ENCODE assay signal across 8 cellular contexts in genomic region chr1:54200519-54200997, GRCh38. TPM values are rescaled to one million over a fixed set of nuclear protein-coding genes. Genes with fewer than 3 reads are reported as not detected.
DNase-seq lines count a peak whose midpoint lies in the region; ATAC-seq, FAIRE-seq and TF ChIP-seq lines count a peak whose summit lies in the region.

No MANE protein-coding gene starts in this region.

- TSS peak; percentile 77 for BruUV-seq in HepG2 (replicated peaks; lab: Mats Ljungman, UMichigan)

- H3K9ac ChIP-seq in astrocyte (ENCODE audit: low read length) (peak overlapping the region; percentile 90), HepG2 (ENCODE audit: insufficient read depth, low read depth, low read length) (peak overlapping the region; percentile 93)

- peak; percentile 16 for ATAC-seq in GM19043 (IDR thresholded peaks at IDR 0.05; ENCODE audit: low read depth, unreplicated experiment)
- peak; percentile 15 for ATAC-seq in HG03196 (IDR thresholded peaks at IDR 0.05; ENCODE audit: unreplicated experiment)
- ATAC-seq in HepG2, result peak; percentile 18
- no peak for ATAC-seq in GM21576 (IDR thresholded peaks at IDR 0.05; ENCODE audit: unreplicated experiment)

- H3K9me3 Mint-ChIP-seq in astrocyte (ENCODE audit: unreplicated experiment), result no peaks in the 10 kb centered on the region

- H3K27me3 ChIP-seq in astrocyte (ENCODE audit: insufficient read depth, low read length) (no peaks in the 10 kb centered on the region), HepG2 (ENCODE audit: control insufficient read depth in 1 of 2, insufficient read depth in 2 of 2, low read length in 2 of 2) (no peaks in the 10 kb centered on the region; a peak in 1 of 5 replicates), tibial nerve (no peaks in the 10 kb centered on the region)

- no peaks in the 10 kb centered on the region for H3K27me3 Mint-ChIP-seq in astrocyte (ENCODE audit: low read depth, unreplicated experiment)

- H3K36me3 ChIP-seq in astrocyte (ENCODE audit: insufficient read depth, low read length), result peaks cover 11% of the 10 kb centered on the region
- H3K36me3 ChIP-seq in HepG2 (replicated peaks in 1 of 2; ENCODE audit: control insufficient read depth in 1 of 2, insufficient read depth in 2 of 2, low read length in 2 of 2), result peaks cover 2 to 14% of the 10 kb centered on the region in 2 experiments; a peak in 4 of 5 replicates
- peaks cover 0 to 31% (median 0%) of the 10 kb centered on the region in 3 donors for H3K36me3 ChIP-seq in tibial nerve

- H3K4me1 Mint-ChIP-seq in astrocyte (ENCODE audit: low read depth, unreplicated experiment), result peaks cover 10% of the 10 kb centered on the region

- in situ Hi-C loops in HepG2 (cut with HindIII; ENCODE audit: extremely low pct_ligation_motif_present, low pct_unique_long_range_greater_than_20kb), result no loop called here

- peak overlapping the region; percentile 93 for H3K4me3 Mint-ChIP-seq in astrocyte (ENCODE audit: unreplicated experiment)

- H3K79me2 ChIP-seq in astrocyte (ENCODE audit: insufficient read depth, low read length) (peaks cover 38% of the 10 kb centered on the region), HepG2 (ENCODE audit: insufficient read depth, low read length) (peaks cover 33% of the 10 kb centered on the region)

- no peak for FAIRE-seq in astrocyte (lab: Jason Lieb, UNC)
- no peak for FAIRE-seq in HepG2 (lab: Jason Lieb, UNC)

- H4K20me1 ChIP-seq in astrocyte (ENCODE audit: insufficient read depth, low read length) (peaks cover 34% of the 10 kb centered on the region), HepG2 (ENCODE audit: insufficient read depth, low read length) (no peaks in the 10 kb centered on the region)

- peaks cover 8% of the 10 kb centered on the region for H3K36me3 Mint-ChIP-seq in astrocyte (ENCODE audit: low read depth, unreplicated experiment)

- no peak for TF ChIP-seq POLR2A in HepG2 (IDR thresholded peaks at IDR 0.05; ENCODE audit: insufficient read depth in 1 of 2, low read depth in 2 of 2, low read length in 2 of 2)
- no peak for TF ChIP-seq POLR2A in tibial nerve (IDR thresholded peaks at IDR 0.05)

- H3K4me1 ChIP-seq in astrocyte (ENCODE audit: insufficient read depth, low read length) (peaks cover 19% of the 10 kb centered on the region), HepG2 (ENCODE audit: insufficient read depth, low read length) (peaks cover 34% of the 10 kb centered on the region), tibial nerve (peaks cover 0 to 38% (median 15%) of the 10 kb centered on the region in 4 donors)

- CTCF ChIA-PET in HepG2 (lab: Yijun Ruan, JAX; ENCODE audit: low intra/inter-chr PET ratio, low total read pairs), result no interaction called here

- WGBS in HepG2 (ENCODE audit: low lambda C conversion rate), result 0% methylated on average over 4 of the region's 15 CpGs
- whole genome bisulfite sequencing in tibial nerve, 2 donors, result 1 to 4% methylated on average over 15 of the region's 15 CpGs

- peak overlapping the region; percentile 69 for H3K27ac ChIP-seq in astrocyte (ENCODE audit: low read depth, low read length)
- peak overlapping the region; percentile 77 for H3K27ac ChIP-seq in HepG2 (ENCODE audit: extremely low read length, insufficient read depth, low read length)
- H3K27ac ChIP-seq in tibial nerve, result peak overlapping the region; percentile 75 to 90 (median 84)

- H2AFZ ChIP-seq in astrocyte (ENCODE audit: low read depth, low read length) (peak overlapping the region; percentile 92), HepG2 (ENCODE audit: low read length) (no peak overlapping the region)

- H3K9me3 ChIP-seq in astrocyte (ENCODE audit: insufficient read depth, low read depth, low read length) (no peaks in the 10 kb centered on the region), HepG2 (ENCODE audit: low read length) (no peaks in the 10 kb centered on the region), tibial nerve (no peaks in the 10 kb centered on the region)

- H3K4me3 ChIP-seq in astrocyte (ENCODE audit: insufficient read depth, low read depth, low read length), result peak overlapping the region; percentile 87
- peak overlapping the region; percentile 89 to 95 (median 94) for H3K4me3 ChIP-seq in HepG2 (replicated peaks in 1 of 3; ENCODE audit: insufficient read depth in 1 of 3, low read depth in 2 of 3, low read length in 3 of 3)
- H3K4me3 ChIP-seq in tibial nerve, result peak overlapping the region; percentile 66 to 95 (median 88)

- intact Hi-C loops in HepG2 (cut with micrococcal nuclease; ENCODE audit: unreplicated experiment), result loop anchor here (10.0 kb wide), 1 partner anchor 126 kb away; no protein-coding TSS in a partner anchor

- DNase-seq in astrocyte (ENCODE audit: low read depth), result no peak
- no peak for DNase-seq in HepG2 (ENCODE audit: low spot score)
- DNase-seq in tibial nerve (ENCODE audit: low spot score in 2 of 2), result no peak
- DNase-seq in NCI-H345 (lab: John Stamatoyannopoulos, UW), result no peak
- DNase-seq in GM19238 (ENCODE audit: insufficient read length, low spot score), result no peak

- no peak for TF ChIP-seq EP300 in HepG2 (IDR thresholded peaks at IDR 0.05; ENCODE audit: low read depth in 2 of 2, low read length in 2 of 2)
- no peak for TF ChIP-seq EP300 in HepG2 (CRISPR knock-in tag; IDR thresholded peaks at IDR 0.05; ENCODE audit: borderline replicate concordance)
- no peak for TF ChIP-seq EP300 in tibial nerve (IDR thresholded peaks at IDR 0.05)

- peak overlapping the region; percentile 92 for H3K4me2 ChIP-seq in astrocyte (ENCODE audit: low read length)
- peak overlapping the region; percentile 84 for H3K4me2 ChIP-seq in HepG2 (ENCODE audit: low read depth, low read length)

- no peak for TF ChIP-seq RAD21 in HepG2 (CRISPR knock-in tag; IDR thresholded peaks at IDR 0.05)

- H3K27ac Mint-ChIP-seq in astrocyte (ENCODE audit: unreplicated experiment), result peak overlapping the region; percentile 48

- POLR2A ChIA-PET in HepG2 (lab: Yijun Ruan, JAX), result interaction anchor here (1.0 to 2.4 kb wide), 17 partner anchors 11 to 288 kb away, joined by 3 to 10 read pairs (median 4); partner anchors contain the start of gene SSBP3

- TF ChIP-seq CTCF in astrocyte (IDR thresholded peaks at IDR 0.05; ENCODE audit: insufficient read depth, low read depth, low read length), result no peak
- no peak for TF ChIP-seq CTCF in HepG2 (CRISPR knock-in tag; IDR thresholded peaks at IDR 0.05)
- TF ChIP-seq CTCF in tibial nerve (IDR thresholded peaks at IDR 0.05), result no peak

RNA-seq across cellular contexts. Expression of gene MRPL37, which starts 0.6 kb away (rescaled TPM):
- total RNA-seq in astrocyte, result 80.0 and 81.4 TPM in 2 replicates
- total RNA-seq in HepG2 (2016; rRNA removed; fragmentation: Illumina TruSeq; extraction: Trizol), result 127 and 143 TPM in 2 replicates
- total RNA-seq in HepG2 (2016; cell fraction: cytosol; rRNA removed; fragmentation: Illumina TruSeq; extraction: Trizol; ENCODE audit: low read depth), result 107 and 109 TPM in 2 replicates
- total RNA-seq in HepG2 (2016; cell fraction: insoluble cytoplasmic fraction; rRNA removed; fragmentation: Illumina TruSeq; extraction: Trizol), result 123 and 145 TPM in 2 replicates
- 128 and 139 TPM in 2 replicates for total RNA-seq in HepG2 (2016; cell fraction: membrane; rRNA removed; fragmentation: Illumina TruSeq; extraction: Trizol)
- total RNA-seq in HepG2 (2016; cell fraction: nucleus; rRNA removed; fragmentation: Illumina TruSeq; extraction: Trizol), result 50.3 and 58.7 TPM in 2 replicates
- polyA plus RNA-seq in HepG2 (2011; rRNA removed), result 26.5 and 31.7 TPM in 2 replicates
- 31.8 and 37.2 TPM in 2 replicates for polyA plus RNA-seq in HepG2 (2011; cell fraction: cytosol; rRNA removed)
- 15.6 and 18.1 TPM in 2 replicates for polyA plus RNA-seq in HepG2 (2011; cell fraction: nucleus; rRNA removed)
- polyA plus RNA-seq in HepG2 (2012), result 81.3 and 106 TPM in 2 replicates
- 175 and 183 TPM in 2 replicates for polyA plus RNA-seq in HepG2 (2016; cell fraction: cytosol; fragmentation: Illumina TruSeq; extraction: Trizol; ENCODE audit: low read depth)
- 248 and 256 TPM in 2 replicates for polyA plus RNA-seq in HepG2 (2016; cell fraction: insoluble cytoplasmic fraction; fragmentation: Illumina TruSeq; extraction: Trizol; ENCODE audit: low read depth)
- polyA plus RNA-seq in HepG2 (2016; cell fraction: membrane; fragmentation: Illumina TruSeq; extraction: Trizol; ENCODE audit: low read depth), result 177 and 183 TPM in 2 replicates
- 106 TPM in 2 replicates for polyA plus RNA-seq in HepG2 (2016; cell fraction: nucleus; fragmentation: Illumina TruSeq; extraction: Trizol; ENCODE audit: insufficient read depth, low read depth)
- 34.6 and 75.1 TPM in 2 replicates for polyA minus RNA-seq in HepG2 (2011; rRNA and poly(A)+ RNA removed; ENCODE audit: low replicate concordance)
- polyA minus RNA-seq in HepG2 (2011; cell fraction: cytosol; rRNA and poly(A)+ RNA removed), result 16.6 and 17.3 TPM in 2 replicates
- 12.8 and 13.4 TPM in 2 replicates for polyA minus RNA-seq in HepG2 (2011; cell fraction: nucleus; rRNA and poly(A)+ RNA removed)
- total RNA-seq in tibial nerve, result 10 to 100 TPM; 39.5 to 60.6 (median 44.3) TPM

RNA-seq across cellular contexts. Expression of gene CYB5RL, which starts 0.7 kb away (rescaled TPM):
- 3.9 TPM in 2 replicates for total RNA-seq in astrocyte
- total RNA-seq in HepG2 (2016; rRNA removed; fragmentation: Illumina TruSeq; extraction: Trizol), result 4.1 and 5.0 TPM in 2 replicates
- total RNA-seq in HepG2 (2016; cell fraction: cytosol; rRNA removed; fragmentation: Illumina TruSeq; extraction: Trizol; ENCODE audit: low read depth), result 4.4 and 6.3 TPM in 2 replicates
- 4.6 and 4.8 TPM in 2 replicates for total RNA-seq in HepG2 (2016; cell fraction: insoluble cytoplasmic fraction; rRNA removed; fragmentation: Illumina TruSeq; extraction: Trizol)
- total RNA-seq in HepG2 (2016; cell fraction: membrane; rRNA removed; fragmentation: Illumina TruSeq; extraction: Trizol), result 4.8 and 6.3 TPM in 2 replicates
- total RNA-seq in HepG2 (2016; cell fraction: nucleus; rRNA removed; fragmentation: Illumina TruSeq; extraction: Trizol), result 2.2 and 3.2 TPM in 2 replicates
- 3.7 and 3.9 TPM in 2 replicates for polyA plus RNA-seq in HepG2 (2011; rRNA removed)
- polyA plus RNA-seq in HepG2 (2011; cell fraction: cytosol; rRNA removed), result 3.2 TPM in 2 replicates
- polyA plus RNA-seq in HepG2 (2011; cell fraction: nucleus; rRNA removed), result 6.4 and 7.3 TPM in 2 replicates
- 2.2 and 2.6 TPM in 2 replicates for polyA plus RNA-seq in HepG2 (2012)
- 5.6 and 6.5 TPM in 2 replicates for polyA plus RNA-seq in HepG2 (2016; cell fraction: cytosol; fragmentation: Illumina TruSeq; extraction: Trizol; ENCODE audit: low read depth)
- polyA plus RNA-seq in HepG2 (2016; cell fraction: insoluble cytoplasmic fraction; fragmentation: Illumina TruSeq; extraction: Trizol; ENCODE audit: low read depth), result 2.7 and 2.9 TPM in 2 replicates
- polyA plus RNA-seq in HepG2 (2016; cell fraction: membrane; fragmentation: Illumina TruSeq; extraction: Trizol; ENCODE audit: low read depth), result 3.5 and 4.4 TPM in 2 replicates
- 4.5 and 5.3 TPM in 2 replicates for polyA plus RNA-seq in HepG2 (2016; cell fraction: nucleus; fragmentation: Illumina TruSeq; extraction: Trizol; ENCODE audit: insufficient read depth, low read depth)
- 5.6 and 19.2 TPM in 2 replicates for polyA minus RNA-seq in HepG2 (2011; rRNA and poly(A)+ RNA removed; ENCODE audit: low replicate concordance)
- polyA minus RNA-seq in HepG2 (2011; cell fraction: cytosol; rRNA and poly(A)+ RNA removed), result 0.79 and 1.4 TPM in 2 replicates
- 3.5 and 6.2 TPM in 2 replicates for polyA minus RNA-seq in HepG2 (2011; cell fraction: nucleus; rRNA and poly(A)+ RNA removed)
- total RNA-seq in tibial nerve, result 1 to 10 TPM; 4.8 to 6.7 (median 5.5) TPM

RNA-seq across cellular contexts. Expression of gene CDCP2, which starts 47.8 kb away (rescaled TPM):
- total RNA-seq in astrocyte (not detected in 2 replicates), HepG2 (2016; rRNA removed; fragmentation: Illumina TruSeq; extraction: Trizol) (not detected in 2 replicates), tibial nerve (under 1 TPM in 2 of 4 donors, not detected in 2; 0.30 to 0.44 TPM)
- total RNA-seq in HepG2 (2016; cell fraction: cytosol; rRNA removed; fragmentation: Illumina TruSeq; extraction: Trizol; ENCODE audit: low read depth), result not detected in 2 replicates
- not detected in 2 replicates for total RNA-seq in HepG2 (2016; cell fraction: insoluble cytoplasmic fraction; rRNA removed; fragmentation: Illumina TruSeq; extraction: Trizol)
- not detected in 2 replicates for total RNA-seq in HepG2 (2016; cell fraction: membrane; rRNA removed; fragmentation: Illumina TruSeq; extraction: Trizol)
- not detected in 2 replicates for total RNA-seq in HepG2 (2016; cell fraction: nucleus; rRNA removed; fragmentation: Illumina TruSeq; extraction: Trizol)
- polyA plus RNA-seq in HepG2 (2011; rRNA removed), result 0.03 TPM in 1 of 2 replicates, not detected in the other
- polyA plus RNA-seq in HepG2 (2011; cell fraction: cytosol; rRNA removed), result not detected in 2 replicates
- polyA plus RNA-seq in HepG2 (2011; cell fraction: nucleus; rRNA removed), result not detected in 2 replicates
- polyA plus RNA-seq in HepG2 (2012), result not detected in 2 replicates
- not detected in 2 replicates for polyA plus RNA-seq in HepG2 (2016; cell fraction: cytosol; fragmentation: Illumina TruSeq; extraction: Trizol; ENCODE audit: low read depth)
- not detected in 2 replicates for polyA plus RNA-seq in HepG2 (2016; cell fraction: insoluble cytoplasmic fraction; fragmentation: Illumina TruSeq; extraction: Trizol; ENCODE audit: low read depth)
- polyA plus RNA-seq in HepG2 (2016; cell fraction: membrane; fragmentation: Illumina TruSeq; extraction: Trizol; ENCODE audit: low read depth), result not detected in 2 replicates
- not detected in 2 replicates for polyA plus RNA-seq in HepG2 (2016; cell fraction: nucleus; fragmentation: Illumina TruSeq; extraction: Trizol; ENCODE audit: insufficient read depth, low read depth)
- polyA minus RNA-seq in HepG2 (2011; rRNA and poly(A)+ RNA removed; ENCODE audit: low replicate concordance), result not detected in 2 replicates
- not detected in 2 replicates for polyA minus RNA-seq in HepG2 (2011; cell fraction: cytosol; rRNA and poly(A)+ RNA removed)
- not detected in 2 replicates for polyA minus RNA-seq in HepG2 (2011; cell fraction: nucleus; rRNA and poly(A)+ RNA removed)
